Comparison of ENCODE assay signal across 32 cellular contexts in the genomic region with DNA sequence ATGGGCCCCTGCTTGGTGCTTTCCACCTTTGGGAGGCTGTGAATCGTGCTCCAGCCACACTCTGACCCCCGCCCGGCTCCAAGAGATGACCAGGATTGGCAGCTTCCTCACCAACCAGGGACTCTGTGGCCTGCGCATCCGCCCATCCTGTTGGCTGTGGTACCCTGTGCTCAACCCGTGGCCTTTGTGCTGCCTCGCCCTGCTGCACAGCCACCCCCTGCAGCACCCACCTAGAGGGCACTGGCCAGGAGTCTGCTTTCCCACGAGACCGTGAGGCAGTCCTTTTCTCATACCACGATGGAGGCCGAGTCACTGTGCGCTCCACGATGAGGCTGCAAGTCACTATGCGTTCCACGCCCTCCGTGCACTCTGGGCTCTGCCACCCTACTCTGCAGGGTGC.
"Had no signal": no experiment of that assay in that cellular context is flagged by ENCODE, and none has a peak within 500 bp of the region (broad histone marks: within the 10 kb centered on the region; RNA-seq: fewer than 3 reads in every experiment).

No MANE protein-coding gene starts in this region.

- H3K27me3 Mint-ChIP-seq: activated CD4-positive, alpha-beta memory T cell treated with anti-CD3 and anti-CD28 coated beads for 36 hours; activated CD4-positive, alpha-beta T cell treated with anti-CD3 and anti-CD28 coated beads for 36 hours; activated CD4-positive, alpha-beta T cell treated with anti-CD3 and anti-CD28 coated beads, Interleukin-2, amount 10 ng/mL, durations not matched to agents 24 days and 14 days; activated CD8-positive, alpha-beta memory T cell treated with anti-CD3 and anti-CD28 coated beads, Interleukin-2, amount 10 ng/mL, durations not matched to agents 7 days and 5 days; activated naive CD4-positive, alpha-beta T cell treated with anti-CD3 and anti-CD28 coated beads, Interleukin-2, amount 10 ng/mL, durations not matched to agents 7 days and 5 days; activated naive CD8-positive, alpha-beta T cell treated with anti-CD3 and anti-CD28 coated beads, Interleukin-2, amount 50 U/mL, for 24 hours; brain; central memory CD8-positive, alpha-beta T cell; effector memory CD8-positive, alpha-beta T cell had no signal

- H3K4me1 ChIP-seq: adrenal gland, breast epithelium, esophagus muscularis mucosa, gastrocnemius medialis, heart right ventricle had no signal

- H3K27me3 ChIP-seq: adrenal gland, breast epithelium, cardiac muscle cell, esophagus muscularis mucosa, foreskin keratinocyte, gastrocnemius medialis, heart right ventricle had no signal

- H3K27ac Mint-ChIP-seq: activated CD4-positive, alpha-beta memory T cell treated with anti-CD3 and anti-CD28 coated beads for 36 hours; activated CD4-positive, alpha-beta T cell treated with anti-CD3 and anti-CD28 coated beads for 36 hours; activated CD4-positive, alpha-beta T cell treated with anti-CD3 and anti-CD28 coated beads, Interleukin-2, amount 10 ng/mL, durations not matched to agents 24 days and 14 days; activated CD8-positive, alpha-beta memory T cell treated with anti-CD3 and anti-CD28 coated beads, Interleukin-2, amount 10 ng/mL, durations not matched to agents 7 days and 5 days; activated CD8-positive, alpha-beta T cell treated with anti-CD3 and anti-CD28 coated beads, Interleukin-2, amount 10 ng/mL, durations not matched to agents 7 days and 5 days; activated naive CD4-positive, alpha-beta T cell treated with anti-CD3 and anti-CD28 coated beads, Interleukin-2, amount 10 ng/mL, durations not matched to agents 7 days and 5 days; activated naive CD4-positive, alpha-beta T cell treated with anti-CD3 and anti-CD28 coated beads, Interleukin-2, amount 50 U/mL, for 72 hours; activated naive CD8-positive, alpha-beta T cell treated with anti-CD3 and anti-CD28 coated beads, Interleukin-2, amount 50 U/mL, for 24 hours; activated T-helper 1 cell treated with anti-CD3 and anti-CD28 coated beads, Interleukin-12 subunit alpha, Interleukin-12 subunit beta, Interleukin-2, Interleukin-4 antibody, amounts not matched to agents 30 ng/mL and 10 ng/mL and 1 ng/mL, durations not matched to agents 14 hours and 24 hours and 36 hours; activated T-helper 2 cell treated with anti-CD3 and anti-CD28 coated beads, Interferon-gamma antibody, Interleukin-2, Interleukin-4, amounts not matched to agents 10 μg/mL and 5 μg/mL and 100 μg/mL, durations not matched to agents 14 hours and 24 hours and 36 hours; brain; effector memory CD8-positive, alpha-beta T cell had no signal

- H3K36me3 ChIP-seq: breast epithelium had no signal

- H3K4me1 Mint-ChIP-seq: brain; central memory CD8-positive, alpha-beta T cell had no signal

- H3K9me3 Mint-ChIP-seq: activated CD4-positive, alpha-beta memory T cell treated with anti-CD3 and anti-CD28 coated beads for 36 hours; activated CD4-positive, alpha-beta T cell treated with anti-CD3 and anti-CD28 coated beads, Interleukin-2, amount 10 ng/mL, durations not matched to agents 24 days and 14 days; activated naive CD4-positive, alpha-beta T cell treated with anti-CD3 and anti-CD28 coated beads, Interleukin-2, amount 10 ng/mL, durations not matched to agents 7 days and 5 days; activated naive CD4-positive, alpha-beta T cell treated with anti-CD3 and anti-CD28 coated beads, Interleukin-2, amount 50 U/mL, for 72 hours; activated naive CD8-positive, alpha-beta T cell treated with anti-CD3 and anti-CD28 coated beads, Interleukin-2, amount 50 U/mL, for 24 hours; activated T-helper 1 cell treated with anti-CD3 and anti-CD28 coated beads, Interleukin-12 subunit alpha, Interleukin-12 subunit beta, Interleukin-2, Interleukin-4 antibody, amounts not matched to agents 30 ng/mL and 10 ng/mL and 1 ng/mL, durations not matched to agents 14 hours and 24 hours and 36 hours; activated T-helper 2 cell treated with anti-CD3 and anti-CD28 coated beads, Interferon-gamma antibody, Interleukin-2, Interleukin-4, amounts not matched to agents 10 μg/mL and 5 μg/mL and 100 μg/mL, durations not matched to agents 14 hours and 24 hours and 36 hours; brain; central memory CD8-positive, alpha-beta T cell; effector memory CD8-positive, alpha-beta T cell had no signal

- H3K36me3 Mint-ChIP-seq: activated naive CD4-positive, alpha-beta T cell treated with anti-CD3 and anti-CD28 coated beads, Interleukin-2, amount 50 U/mL, for 72 hours had no signal

- H3K9me3 ChIP-seq: adrenal gland, breast epithelium, esophagus muscularis mucosa, gastrocnemius medialis, heart right ventricle had no signal

- H3K27ac ChIP-seq: adrenal gland, breast epithelium, cardiac muscle cell, esophagus muscularis mucosa, foreskin keratinocyte, gastrocnemius medialis, heart right ventricle had no signal

- H3K4me3 Mint-ChIP-seq: activated CD4-positive, alpha-beta memory T cell treated with anti-CD3 and anti-CD28 coated beads for 36 hours; activated CD4-positive, alpha-beta T cell treated with anti-CD3 and anti-CD28 coated beads for 36 hours; activated CD4-positive, alpha-beta T cell treated with anti-CD3 and anti-CD28 coated beads, Interleukin-2, amount 10 ng/mL, durations not matched to agents 24 days and 14 days; activated CD8-positive, alpha-beta memory T cell treated with anti-CD3 and anti-CD28 coated beads, Interleukin-2, amount 10 ng/mL, durations not matched to agents 7 days and 5 days; activated CD8-positive, alpha-beta T cell treated with anti-CD3 and anti-CD28 coated beads, Interleukin-2, amount 10 ng/mL, durations not matched to agents 7 days and 5 days; activated naive CD4-positive, alpha-beta T cell treated with anti-CD3 and anti-CD28 coated beads, Interleukin-2, amount 10 ng/mL, durations not matched to agents 7 days and 5 days; activated naive CD8-positive, alpha-beta T cell treated with anti-CD3 and anti-CD28 coated beads, Interleukin-2, amount 50 U/mL, for 24 hours; activated T-helper 1 cell treated with anti-CD3 and anti-CD28 coated beads, Interleukin-12 subunit alpha, Interleukin-12 subunit beta, Interleukin-2, Interleukin-4 antibody, amounts not matched to agents 30 ng/mL and 10 ng/mL and 1 ng/mL, durations not matched to agents 14 hours and 24 hours and 36 hours; brain; central memory CD8-positive, alpha-beta T cell; effector memory CD8-positive, alpha-beta T cell had no signal

- H3K4me3 ChIP-seq: adrenal gland, breast epithelium, cardiac muscle cell, esophagus muscularis mucosa, gastrocnemius medialis, heart right ventricle had no signal

- ATAC-seq: activated CD4-positive, alpha-beta T cell treated with anti-CD3 and anti-CD28 coated beads for 36 hours; activated CD8-positive, alpha-beta T cell treated with anti-CD3 and anti-CD28 coated beads, Interleukin-2, amount 10 ng/mL, durations not matched to agents 7 days and 5 days; activated naive CD4-positive, alpha-beta T cell treated with anti-CD3 and anti-CD28 coated beads, Interleukin-2, amount 50 U/mL, for 72 hours; activated naive CD8-positive, alpha-beta T cell treated with anti-CD3 and anti-CD28 coated beads, Interleukin-2, amount 50 U/mL, for 24 hours; effector memory CD8-positive, alpha-beta T cell; foreskin keratinocyte; gastrocnemius medialis; heart right ventricle had no signal

- DNase-seq: activated CD4-positive, alpha-beta memory T cell treated with anti-CD3 and anti-CD28 coated beads for 36 hours; activated CD4-positive, alpha-beta T cell treated with anti-CD3 and anti-CD28 coated beads for 36 hours; activated CD4-positive, alpha-beta T cell treated with anti-CD3 and anti-CD28 coated beads, Interleukin-2, amount 10 ng/mL, durations not matched to agents 24 days and 14 days; activated CD4-positive, CD25-positive, alpha-beta regulatory T cell; activated CD8-positive, alpha-beta memory T cell treated with anti-CD3 and anti-CD28 coated beads, Interleukin-2, amount 10 ng/mL, durations not matched to agents 7 days and 5 days; activated CD8-positive, alpha-beta memory T cell treated with anti-CD3 and anti-CD28 coated beads, Interleukin-2, amount 50 U/mL, for 4 hours; activated CD8-positive, alpha-beta T cell treated with anti-CD3 and anti-CD28 coated beads, Interleukin-2, amount 10 ng/mL, durations not matched to agents 7 days and 5 days; activated effector memory CD4-positive, alpha-beta T cell treated with anti-CD3 and anti-CD28 coated beads, Interleukin-2, amount 50 U/mL, for 16 hours; activated naive CD4-positive, alpha-beta T cell treated with anti-CD3 and anti-CD28 coated beads, Interleukin-2, amount 10 ng/mL, durations not matched to agents 7 days and 5 days; activated naive CD8-positive, alpha-beta T cell treated with anti-CD3 and anti-CD28 coated beads, Interleukin-2, amount 50 U/mL, for 24 hours; activated T-cell treated with anti-CD3 and anti-CD28 coated beads, Interleukin-2, amount 50 U/mL, for 1 hour; activated T-cell treated with anti-CD3 and anti-CD28 coated beads, Interleukin-2, amount 50 U/mL, for 48 hours; adrenal gland; amygdala; aorta; cortex of kidney; dermis blood vessel endothelial cell; effector CD4-positive, alpha-beta T cell; effector memory CD8-positive, alpha-beta T cell; erythroblast; foreskin keratinocyte; gastrocnemius medialis; heart right ventricle; T-helper 2 cell had no signal
